ENCODE assay signal across 30 cellular contexts in genomic region chr3:24645047-24645446, GRCh38.
"Had no signal": no experiment of that assay in that cellular context is flagged by ENCODE, and none has a peak within 500 bp of the region (broad histone marks: within the 10 kb centered on the region; RNA-seq: fewer than 3 reads in every experiment).

No MANE protein-coding gene starts in this region.

- H3K4me2 ChIP-seq: KMS-11, SK-N-SH had no signal

- H3K27me3 ChIP-seq: adrenal gland, Peyer's patch, SJSA1 had no signal

- FAIRE-seq: bronchial epithelial cell, TTC549 had no signal

- DNase-seq: activated CD4-positive, alpha-beta T cell treated with anti-CD3 and anti-CD28 coated beads, Interleukin-2, amount 10 ng/mL, durations not matched to agents 24 days and 14 days; activated CD4-positive, alpha-beta T cell treated with anti-CD3 and anti-CD28 coated beads, Interleukin-2, amount 50 U/mL, for 4 hours; activated CD8-positive, alpha-beta T cell treated with anti-CD3 and anti-CD28 coated beads for 36 hours; activated gamma-delta T cell; activated naive CD4-positive, alpha-beta T cell treated with Interleukin-2 at 50 U/mL for 16 hours; activated T-cell treated with anti-CD3 and anti-CD28 coated beads, Interleukin-2, amount 50 U/mL, for 1 hour; activated T-cell treated with anti-CD3 and anti-CD28 coated beads, Interleukin-2, amount 50 U/mL, for 72 hours; adrenal gland; caudate nucleus; MM.1S; MV-4-11; NCI-H1092 treated with DMSO at 0.1 percent for 48 hours; NCI-H1417; NCI-H187 treated with DMSO at 0.1 percent for 48 hours; NCI-H2081; NCI-H2171 treated with DMSO at 0.1 percent for 48 hours; NCI-H2227 treated with DMSO at 0.1 percent for 48 hours; NCI-H524 treated with DMSO at 0.1 percent for 48 hours; NK-92 treated with Interleukin-12 subunit alpha and Interleukin-12 subunit beta, amount 100 ng/mL, for 24 hours; PC-3; Peyer's patch; RPMI8226; SHP77 treated with DMSO at 0.1 percent for 48 hours; SK-N-SH had no signal

- H3K9me3 ChIP-seq: adrenal gland, Peyer's patch, SJSA1, SK-N-SH had no signal

- H3K36me3 ChIP-seq: adrenal gland, Peyer's patch, SJSA1 had no signal

- H3K4me1 ChIP-seq: adrenal gland, Peyer's patch, SJSA1 had no signal

- H3K4me3 ChIP-seq: adrenal gland, Peyer's patch, SJSA1 had no signal

- ATAC-seq: activated CD8-positive, alpha-beta T cell treated with anti-CD3 and anti-CD28 coated beads for 36 hours; activated naive CD4-positive, alpha-beta T cell treated with anti-CD3 and anti-CD28 coated beads, Interleukin-2, amount 50 U/mL, for 72 hours; activated T-cell treated with anti-CD3 and anti-CD28 coated beads, Interleukin-2, amount 50 U/mL, for 72 hours; activated T-helper 17 cell treated with anti-CD3 and anti-CD28 coated beads, Interleukin-2, amount 50 U/mL, for 72 hours; PC-3 had no signal

- H3K27ac ChIP-seq: adrenal gland, KMS-11, Peyer's patch, SJSA1 had no signal

- H3K9ac ChIP-seq: KMS-11, SK-N-SH had no signal
